29 cellular contexts compared by ENCODE assay signal in genomic region chrX:43108828-43109227, GRCh38.
"Had no signal": no experiment of that assay in that cellular context is flagged by ENCODE, and none has a peak within 500 bp of the region (broad histone marks: within the 10 kb centered on the region; RNA-seq: fewer than 3 reads in every experiment).

No MANE protein-coding gene starts in this region.

- H3K36me3 Mint-ChIP-seq: immature natural killer cell; memory B cell; mesothelial cell of epicardium; naive thymus-derived CD4-positive, alpha-beta T cell; stimulated activated effector memory CD8-positive, alpha-beta T cell treated with anti-CD3 and anti-CD28 coated beads, Interleukin-12 subunit alpha, Interleukin-12 subunit beta, amount 100 ng/mL, for 72 hours; type B pancreatic cell had no signal

- H3K9me3 ChIP-seq: heart right ventricle, mucosa of descending colon, ovary, right lobe of liver, stomach, thyroid gland had no signal

- H3K36me3 ChIP-seq: heart right ventricle, ovary, right lobe of liver, stomach, thyroid gland had no signal

- H3K4me1 ChIP-seq: heart right ventricle, right lobe of liver, stomach, thyroid gland had no signal

- H3K27ac ChIP-seq: dorsolateral prefrontal cortex, epithelial cell of prostate, heart right ventricle, ovary, right lobe of liver, stomach, thyroid gland had no signal

- H3K27me3 Mint-ChIP-seq: memory B cell; naive thymus-derived CD4-positive, alpha-beta T cell; type B pancreatic cell had no signal

- H3K27ac Mint-ChIP-seq: immature natural killer cell; memory B cell; mesothelial cell of epicardium; naive thymus-derived CD4-positive, alpha-beta T cell; nephron progenitor cell; stimulated activated effector memory CD8-positive, alpha-beta T cell treated with anti-CD3 and anti-CD28 coated beads, Interleukin-12 subunit alpha, Interleukin-12 subunit beta, amount 100 ng/mL, for 72 hours; type B pancreatic cell had no signal

- H3K4me3 ChIP-seq: dorsolateral prefrontal cortex, heart right ventricle, lung, mucosa of descending colon, ovary, right lobe of liver, smooth muscle cell, stomach, thyroid gland had no signal

- H3K9me3 Mint-ChIP-seq: immature natural killer cell; memory B cell; mesothelial cell of epicardium; nephron progenitor cell; stimulated activated effector memory CD8-positive, alpha-beta T cell treated with anti-CD3 and anti-CD28 coated beads, Interleukin-12 subunit alpha, Interleukin-12 subunit beta, amount 100 ng/mL, for 72 hours; type B pancreatic cell had no signal

- H3K27me3 ChIP-seq: ovary, stomach, thyroid gland had no signal

- H3K4me3 Mint-ChIP-seq: immature natural killer cell; memory B cell; mesothelial cell of epicardium; naive thymus-derived CD4-positive, alpha-beta T cell; nephron progenitor cell; stimulated activated effector memory CD8-positive, alpha-beta T cell treated with anti-CD3 and anti-CD28 coated beads, Interleukin-12 subunit alpha, Interleukin-12 subunit beta, amount 100 ng/mL, for 72 hours; type B pancreatic cell had no signal

- DNase-seq: dorsolateral prefrontal cortex; effector CD4-positive, alpha-beta T cell; foreskin melanocyte; glutamatergic neuron; heart right ventricle; hypothalamus; immature natural killer cell; mucosa of descending colon; naive thymus-derived CD4-positive, alpha-beta T cell; nephron progenitor cell; occipital lobe; ovary; posterior cingulate gyrus; retina; right lobe of liver; stimulated activated CD4-positive, alpha-beta T cell treated with anti-CD3 and anti-CD28 coated beads, Interleukin-12 subunit alpha, Interleukin-12 subunit beta, amount 100 ng/mL, for 4 hours; stimulated activated CD4-positive, alpha-beta T cell treated with anti-CD3 and anti-CD28 coated beads, Interleukin-1b, Interleukin-23, amount 100 ng/mL, for 48 hours; stimulated activated CD4-positive, alpha-beta T cell treated with anti-CD3 and anti-CD28 coated beads, Interleukin-4, amount 100 ng/mL, for 24 hours; stimulated activated naive CD4-positive, alpha-beta T cell treated with Interleukin-2 at 50 U/mL for 16 hours; stomach; thyroid gland had no signal

- H3K4me1 Mint-ChIP-seq: immature natural killer cell; stimulated activated effector memory CD8-positive, alpha-beta T cell treated with anti-CD3 and anti-CD28 coated beads, Interleukin-12 subunit alpha, Interleukin-12 subunit beta, amount 100 ng/mL, for 72 hours had no signal

- FAIRE-seq: keratinocyte had no signal
